26 cellular contexts compared by ENCODE assay signal in the genomic region with DNA sequence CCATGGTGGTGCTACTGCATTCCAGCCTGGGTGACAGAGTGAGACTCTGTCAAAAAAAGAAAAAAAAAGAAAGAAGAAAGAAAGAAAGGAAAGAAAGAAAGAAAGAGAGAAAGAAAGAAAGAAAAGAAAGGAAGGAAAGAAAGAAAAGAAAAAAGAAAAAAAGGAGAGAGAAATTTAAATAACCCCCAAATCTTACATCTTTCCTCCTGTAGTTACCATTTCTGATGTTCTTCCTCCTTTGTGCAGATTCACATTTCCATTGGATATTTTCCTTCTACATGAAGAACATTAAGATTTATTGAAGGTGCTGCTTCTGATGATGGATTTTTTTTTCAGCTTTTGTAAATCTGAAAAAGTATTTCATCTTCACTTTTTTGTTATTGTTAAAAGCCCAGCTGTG.
"Had no signal": no experiment of that assay in that cellular context is flagged by ENCODE, and none has a peak within 500 bp of the region (broad histone marks: within the 10 kb centered on the region; RNA-seq: fewer than 3 reads in every experiment).

No MANE protein-coding gene starts in this region.

- DNase-seq: stimulated activated CD4-positive, alpha-beta T cell treated with anti-CD3 and anti-CD28 coated beads, Interleukin-2, amount 100 ng/mL, for 48 hours; stimulated activated CD4-positive, alpha-beta T cell treated with anti-CD3 and anti-CD28 coated beads, Interleukin-4, amount 100 ng/mL, for 1 hour; stimulated activated CD4-positive, alpha-beta T cell treated with anti-CD3 and anti-CD28 coated beads, Interleukin-4, amount 100 ng/mL, for 24 hours; stimulated activated CD4-positive, alpha-beta T cell treated with anti-CD3 and anti-CD28 coated beads, Interleukin-4, amount 100 ng/mL, for 4 hours; stimulated activated CD8-positive, alpha-beta memory T cell treated with anti-CD3 and anti-CD28 coated beads, Interleukin-4, amount 100 ng/mL, for 48 hours; stimulated activated naive B cell treated with anti-CD40 and anti-IgM and Interleukin-4, amounts not matched to agents 10 μg/mL and 1 μg/mL and 100 μg/mL, for 72 hours; stimulated activated naive CD4-positive, alpha-beta T cell; stimulated activated naive CD4-positive, alpha-beta T cell treated with Interleukin-2 at 50 U/mL for 16 hours; stimulated activated naive CD8-positive, alpha-beta T cell treated with anti-CD3 and anti-CD28 coated beads, Interleukin-15, amount 100 ng/mL, for 72 hours; stimulated activated naive CD8-positive, alpha-beta T cell treated with anti-CD3 and anti-CD28 coated beads, Interleukin-15, Interleukin-2, amounts not matched to agents 100 U/mL and 50 U/mL, for 24 hours; stomach; substantia nigra; testis; thyroid gland; tibial artery; trophoblast cell; upper lobe of left lung; upper lobe of right lung; uterus had no signal

- H3K36me3 ChIP-seq: stomach, suprapubic skin, thoracic aorta, thyroid gland, tibial artery, tibial nerve, upper lobe of left lung, upper lobe of right lung, uterus, vagina had no signal

- H3K4me3 ChIP-seq: stomach, suprapubic skin, testis, thoracic aorta, thyroid gland, tibial artery, tibial nerve, upper lobe of left lung, upper lobe of right lung, uterus, vagina had no signal

- H3K27me3 ChIP-seq: testis, thyroid gland, uterus, vagina had no signal

- H3K4me1 ChIP-seq: stomach, suprapubic skin, testis, thyroid gland, tibial artery, tibial nerve, upper lobe of left lung, upper lobe of right lung, uterus, vagina had no signal

- H3K27ac ChIP-seq: stomach, suprapubic skin, testis, thoracic aorta, thyroid gland, tibial artery, tibial nerve, upper lobe of left lung, upper lobe of right lung, uterus, vagina had no signal

- H3K9me3 ChIP-seq: stomach, suprapubic skin, testis, thoracic aorta, thyroid gland, tibial artery, upper lobe of left lung, upper lobe of right lung, uterus, vagina had no signal

- ATAC-seq: stimulated activated effector memory CD8-positive, alpha-beta T cell treated with anti-CD3 and anti-CD28 coated beads, Interleukin-12 subunit alpha, Interleukin-12 subunit beta, amount 100 ng/mL, for 72 hours; stimulated activated memory B cell treated with anti-CD40 and anti-IgM and Interleukin-4, amounts not matched to agents 10 μg/mL and 1 μg/mL and 100 μg/mL, for 72 hours; stimulated activated naive B cell treated with anti-CD40 and anti-IgM and Interleukin-4, amounts not matched to agents 10 μg/mL and 1 μg/mL and 100 μg/mL, for 72 hours; stimulated activated naive CD8-positive, alpha-beta T cell treated with anti-CD3 and anti-CD28 coated beads, Interleukin-15, amount 100 ng/mL, for 72 hours; stimulated activated naive CD8-positive, alpha-beta T cell treated with anti-CD3 and anti-CD28 coated beads, Interleukin-15, Interleukin-2, amounts not matched to agents 100 U/mL and 50 U/mL, for 24 hours; upper lobe of right lung had no signal

- FAIRE-seq: urothelium cell line had no signal
